14 cellular contexts compared by ENCODE assay signal in genomic region chr2:219983836-219984235, GRCh38.
DNase-seq lines count a peak whose midpoint lies in the region; ATAC-seq and TF ChIP-seq lines count a peak whose summit lies in the region.
"Had no signal": no experiment of that assay in that cellular context is flagged by ENCODE, and none has a peak within 500 bp of the region (broad histone marks: within the 10 kb centered on the region; RNA-seq: fewer than 3 reads in every experiment).

No MANE protein-coding gene starts in this region.

- no peaks in the 10 kb centered on the region for H3K9me2 ChIP-seq in GM23338 (ENCODE audit: insufficient read depth)

- H3K4me3 Mint-ChIP-seq in mesothelial cell of epicardium: no peak overlapping the region
- H3K4me3 Mint-ChIP-seq in GM23338: no peak overlapping the region
- H3K4me3 Mint-ChIP-seq: CD4-positive, CD25-positive, alpha-beta regulatory T cell had no signal

- no peaks in the 10 kb centered on the region for H3K79me2 ChIP-seq in GM23338 (replicated peaks; ENCODE audit: insufficient read depth)

- peak; percentile 19 for DNase-seq in AG10803 (ENCODE audit: low read depth)
- DNase-seq in IMR-90: peak; percentile 69
- DNase-seq in choroid plexus epithelial cell (ENCODE audit: low read depth): peak; percentile 41
- DNase-seq in mesothelial cell of epicardium (ENCODE audit: low spot score in 2 of 2, unreplicated experiment in 2 of 2): no peak
- no peak for DNase-seq in sciatic nerve (ENCODE audit: low spot score)
- DNase-seq in stimulated activated naive CD4-positive, alpha-beta T cell (lab: John Stamatoyannopoulos, UW): no peak
- no peak for DNase-seq in GM23338 (ENCODE audit: low spot score)
- DNase-seq in NCI-H2029 treated with DMSO at 0.1 percent for 48 hours (lab: John Stamatoyannopoulos, UW): no peak
- DNase-seq: CD4-positive, CD25-positive, alpha-beta regulatory T cell; DMS53 had no signal

- H2AFZ ChIP-seq in IMR-90 (replicated peaks; ENCODE audit: low read length, poor library complexity) (no peak overlapping the region), GM23338 (no peak overlapping the region)

- H3K4me1 Mint-ChIP-seq in mesothelial cell of epicardium: peaks cover under 1% of the 10 kb centered on the region
- H3K4me1 Mint-ChIP-seq in GM23338: no peaks in the 10 kb centered on the region
- H3K4me1 Mint-ChIP-seq: CD4-positive, CD25-positive, alpha-beta regulatory T cell had no signal

- no peak overlapping the region for H3K18ac ChIP-seq in IMR-90 (ENCODE audit: low read depth, low read length)

- no peaks in the 10 kb centered on the region for H3K36me3 Mint-ChIP-seq in mesothelial cell of epicardium
- H3K36me3 Mint-ChIP-seq in GM23338 (ENCODE audit: low read depth): no peaks in the 10 kb centered on the region
- H3K36me3 Mint-ChIP-seq: CD4-positive, CD25-positive, alpha-beta regulatory T cell had no signal

- H3K27ac Mint-ChIP-seq in mesothelial cell of epicardium: peak overlapping the region; percentile 8
- H3K27ac Mint-ChIP-seq in GM23338: no peak overlapping the region
- H3K27ac Mint-ChIP-seq: CD4-positive, CD25-positive, alpha-beta regulatory T cell had no signal

- H3K14ac ChIP-seq in IMR-90 (replicated peaks; ENCODE audit: low read depth, low read length): no peak overlapping the region

- H3K27me3 ChIP-seq in IMR-90 (ENCODE audit: control insufficient read depth, insufficient read depth, low read length): no peaks in the 10 kb centered on the region
- no peaks in the 10 kb centered on the region for H3K27me3 ChIP-seq in GM23338 (ENCODE audit: insufficient read depth)
- H3K27me3 ChIP-seq: BLaER1 treated with 17β-estradiol and CSF1 and Interleukin-3, amounts not matched to agents 10 nM and 100 nM had no signal

- no peak overlapping the region for H2BK5ac ChIP-seq in IMR-90 (ENCODE audit: low read depth, low read length, poor library complexity, severe bottlenecking)

- TF ChIP-seq POLR2A in IMR-90 (IDR thresholded peaks at IDR 0.05; ENCODE audit: low read depth, low read length): no peak

- CTCF ChIA-PET in IMR-90 (lab: Yijun Ruan, JAX): no interaction called here

- H3K9ac ChIP-seq in IMR-90 (ENCODE audit: low read depth, low read length): no peak overlapping the region
- H3K9ac ChIP-seq: BLaER1 treated with 17β-estradiol and CSF1 and Interleukin-3, amounts not matched to agents 10 nM and 100 nM had no signal

- no peak overlapping the region for H3K56ac ChIP-seq in IMR-90 (ENCODE audit: extremely low read depth, insufficient read depth, low read length)

- H4K91ac ChIP-seq in IMR-90 (ENCODE audit: insufficient read depth, low read depth, low read length): no peak overlapping the region

- ATAC-seq in IMR-90 (ENCODE audit: low read depth) (peak; percentile 50; the same call in 1 of the 2 replicates), sciatic nerve (no peak), GM23338 (no peak)
- ATAC-seq: HepG2 had no signal

- no peak overlapping the region for H3K4ac ChIP-seq in IMR-90 (ENCODE audit: low read depth, low read length)

- dilution Hi-C loops in IMR-90 (cut with HindIII; ENCODE audit: low sequenced_read_pairs, unreplicated experiment): no loop called here

- H2AK9ac ChIP-seq in IMR-90 (replicated peaks; ENCODE audit: low read depth, low read length, poor library complexity): no peak overlapping the region

- H2BK15ac ChIP-seq in IMR-90 (ENCODE audit: low read depth, low read length): no peak overlapping the region

- H2BK20ac ChIP-seq in IMR-90 (ENCODE audit: low read depth, low read length): no peak overlapping the region

- H3K9me1 ChIP-seq in IMR-90 (ENCODE audit: insufficient read depth, low read length): no peaks in the 10 kb centered on the region

- intact Hi-C loops in IMR-90 (cut with micrococcal nuclease): no loop called here
- intact Hi-C loops in sciatic nerve (cut with DNase I): no loop called here

- no peak for TF ChIP-seq RAD21 in IMR-90 (IDR thresholded peaks at IDR 0.05; ENCODE audit: low read length)

- no peak overlapping the region for H4K8ac ChIP-seq in IMR-90 (ENCODE audit: low read depth in 2 of 2, low read length in 2 of 2)

- no peak overlapping the region for H2AK5ac ChIP-seq in IMR-90 (ENCODE audit: low read depth, low read length)

- H3F3A ChIP-seq in GM23338 (replicated peaks; ENCODE audit: low read depth): no peaks in the 10 kb centered on the region

- H3K23ac ChIP-seq in IMR-90 (ENCODE audit: low read depth, low read length): no peak overlapping the region

- H3K36me3 ChIP-seq in IMR-90 (ENCODE audit: control insufficient read depth, insufficient read depth, low read length) (no peaks in the 10 kb centered on the region), GM23338 (ENCODE audit: insufficient read depth) (no peaks in the 10 kb centered on the region)
- H3K36me3 ChIP-seq: BLaER1 treated with 17β-estradiol and CSF1 and Interleukin-3, amounts not matched to agents 10 nM and 100 nM; HAP-1 had no signal

- in situ Hi-C loops in IMR-90 (cut with MboI; ENCODE audit: low sequenced_read_pairs): no loop called here

- no peak overlapping the region for H4K5ac ChIP-seq in IMR-90 (ENCODE audit: low read depth, low read length)

- no peak overlapping the region for H2BK120ac ChIP-seq in IMR-90 (ENCODE audit: low read depth, low read length)

- H3K79me1 ChIP-seq in IMR-90 (ENCODE audit: low read depth in 1 of 2, low read length in 2 of 2): no peaks in the 10 kb centered on the region

- no peaks in the 10 kb centered on the region for H3K27me3 Mint-ChIP-seq in mesothelial cell of epicardium (ENCODE audit: low read depth)
- H3K27me3 Mint-ChIP-seq in GM23338 (ENCODE audit: insufficient read depth, low read depth, poor library complexity): no peaks in the 10 kb centered on the region
- H3K27me3 Mint-ChIP-seq: CD4-positive, CD25-positive, alpha-beta regulatory T cell had no signal

- no peak for TF ChIP-seq CTCF in AG10803 (conservative IDR thresholded peaks at IDR 0.05; ENCODE audit: low read length)
- TF ChIP-seq CTCF in IMR-90 (conservative IDR thresholded peaks at IDR 0.05; ENCODE audit: low read depth, low read length): no peak
- no peak for TF ChIP-seq CTCF in choroid plexus epithelial cell (conservative IDR thresholded peaks at IDR 0.05; ENCODE audit: low read depth, low read length)
- TF ChIP-seq CTCF in mesothelial cell of epicardium (IDR thresholded peaks at IDR 0.05; ENCODE audit: unreplicated experiment): no peak
- TF ChIP-seq CTCF in GM23338 (conservative IDR thresholded peaks at IDR 0.05; ENCODE audit: low read depth in 2 of 2): no peak

- H3K4me1 ChIP-seq in IMR-90 (ENCODE audit: control insufficient read depth, insufficient read depth, low read length) (peaks cover 2% of the 10 kb centered on the region; the same call in 1 of the 2 replicates), GM23338 (ENCODE audit: insufficient read depth) (peaks cover under 1% of the 10 kb centered on the region; the same call in 1 of the 2 replicates)
- H3K4me1 ChIP-seq: BLaER1 treated with 17β-estradiol and CSF1 and Interleukin-3, amounts not matched to agents 10 nM and 100 nM; HAP-1 had no signal

- H3K4me2 ChIP-seq in IMR-90 (ENCODE audit: low read depth, low read length): no peak overlapping the region
- H3K4me2 ChIP-seq in GM23338: no peak overlapping the region
- H3K4me2 ChIP-seq: BLaER1 treated with 17β-estradiol and CSF1 and Interleukin-3, amounts not matched to agents 10 nM and 100 nM had no signal

- H3K9me3 ChIP-seq in IMR-90 (ENCODE audit: control insufficient read depth, insufficient read depth, low read length): peaks cover 2% of the 10 kb centered on the region; the same call in 1 of the 2 replicates
- H3K9me3 ChIP-seq: HAP-1 had no signal

- POLR2A ChIA-PET in IMR-90 (lab: Charles Lee; ENCODE audit: unreplicated experiment): no interaction called here

- H4K20me1 ChIP-seq in IMR-90 (ENCODE audit: insufficient read depth, low read length): no peaks in the 10 kb centered on the region
- H4K20me1 ChIP-seq in GM23338 (replicated peaks; ENCODE audit: insufficient read depth): no peaks in the 10 kb centered on the region
- H4K20me1 ChIP-seq: BLaER1 treated with 17β-estradiol and CSF1 and Interleukin-3, amounts not matched to agents 10 nM and 100 nM had no signal

- H3K9me3 Mint-ChIP-seq in mesothelial cell of epicardium: peaks cover 8% of the 10 kb centered on the region
- H3K9me3 Mint-ChIP-seq in GM23338: no peaks in the 10 kb centered on the region; the same call in 2 of the 3 replicates

- BruUV-seq in IMR-90 (replicated peaks; lab: Mats Ljungman, UMichigan): no TSS peak

- no peak overlapping the region for H3K4me3 ChIP-seq in AG10803 (ENCODE audit: low read length)
- no peak overlapping the region for H3K4me3 ChIP-seq in IMR-90 (ENCODE audit: insufficient read depth, low read depth, low read length)
- no peak overlapping the region for H3K4me3 ChIP-seq in choroid plexus epithelial cell (ENCODE audit: low read depth, low read length)
- no peak overlapping the region for H3K4me3 ChIP-seq in GM23338
- H3K4me3 ChIP-seq: BLaER1 treated with 17β-estradiol and CSF1 and Interleukin-3, amounts not matched to agents 10 nM and 100 nM; HAP-1 had no signal

- no peak overlapping the region for H3K27ac ChIP-seq in IMR-90 (ENCODE audit: insufficient read depth, low read length)
- no peak overlapping the region for H3K27ac ChIP-seq in GM23338 (ENCODE audit: low read depth)
- H3K27ac ChIP-seq: 22Rv1; BLaER1 treated with 17β-estradiol and CSF1 and Interleukin-3, amounts not matched to agents 10 nM and 100 nM had no signal

TF ChIP-seq in IMR-90, 13 proteins besides CTCF, POLR2A, EP300 and RAD21:
- TF ChIP-seq NFE2L2 (IDR thresholded peaks at IDR 0.05; ENCODE audit: low read depth, low read length) (no peak), CEBPB (IDR thresholded peaks at IDR 0.05; ENCODE audit: low read depth, low read length) (peak; percentile 85), SMC3 (IDR thresholded peaks at IDR 0.05; ENCODE audit: low read depth, low read length) (no peak)

TF ChIP-seq in GM23338, 12 proteins besides CTCF, POLR2A, EP300 and RAD21 (continues in another document):
- no peak for TF ChIP-seq ZNF114 (CRISPR knock-in tag; IDR thresholded peaks at IDR 0.05)
- TF ChIP-seq EZH2 (IDR thresholded peaks at IDR 0.05; ENCODE audit: low read depth, unreplicated experiment): no peak
- no peak for TF ChIP-seq CREB1 (CRISPR knock-in tag; IDR thresholded peaks at IDR 0.05; ENCODE audit: low read depth)
- no peak for TF ChIP-seq STAT1 (IDR thresholded peaks at IDR 0.05; ENCODE audit: unreplicated experiment)
- no peak for TF ChIP-seq EZH2phosphoT487 (IDR thresholded peaks at IDR 0.05; ENCODE audit: unreplicated experiment)
- TF ChIP-seq ETS1 (IDR thresholded peaks at IDR 0.05): no peak
- TF ChIP-seq ZNF331 (CRISPR knock-in tag; IDR thresholded peaks at IDR 0.05; ENCODE audit: low read depth): no peak
- TF ChIP-seq NANOG (IDR thresholded peaks at IDR 0.05; ENCODE audit: borderline replicate concordance): no peak

Comparison
In these comparisons a context has a peak if more than half of its experiments do, and no peak if none do; other contexts are left out.
1. DNase-seq: peak in AG10803 (single experiment), IMR-90 (single experiment) and choroid plexus epithelial cell (single experiment); none in mesothelial cell of epicardium (0 of 2), sciatic nerve (single experiment), stimulated activated naive CD4-positive, alpha-beta T cell (0 of 6), GM23338 (single experiment) and NCI-H2029 treated with DMSO at 0.1 percent for 48 hours (single experiment).